ENCODE assay signal across 1 cellular context in the genomic region with DNA sequence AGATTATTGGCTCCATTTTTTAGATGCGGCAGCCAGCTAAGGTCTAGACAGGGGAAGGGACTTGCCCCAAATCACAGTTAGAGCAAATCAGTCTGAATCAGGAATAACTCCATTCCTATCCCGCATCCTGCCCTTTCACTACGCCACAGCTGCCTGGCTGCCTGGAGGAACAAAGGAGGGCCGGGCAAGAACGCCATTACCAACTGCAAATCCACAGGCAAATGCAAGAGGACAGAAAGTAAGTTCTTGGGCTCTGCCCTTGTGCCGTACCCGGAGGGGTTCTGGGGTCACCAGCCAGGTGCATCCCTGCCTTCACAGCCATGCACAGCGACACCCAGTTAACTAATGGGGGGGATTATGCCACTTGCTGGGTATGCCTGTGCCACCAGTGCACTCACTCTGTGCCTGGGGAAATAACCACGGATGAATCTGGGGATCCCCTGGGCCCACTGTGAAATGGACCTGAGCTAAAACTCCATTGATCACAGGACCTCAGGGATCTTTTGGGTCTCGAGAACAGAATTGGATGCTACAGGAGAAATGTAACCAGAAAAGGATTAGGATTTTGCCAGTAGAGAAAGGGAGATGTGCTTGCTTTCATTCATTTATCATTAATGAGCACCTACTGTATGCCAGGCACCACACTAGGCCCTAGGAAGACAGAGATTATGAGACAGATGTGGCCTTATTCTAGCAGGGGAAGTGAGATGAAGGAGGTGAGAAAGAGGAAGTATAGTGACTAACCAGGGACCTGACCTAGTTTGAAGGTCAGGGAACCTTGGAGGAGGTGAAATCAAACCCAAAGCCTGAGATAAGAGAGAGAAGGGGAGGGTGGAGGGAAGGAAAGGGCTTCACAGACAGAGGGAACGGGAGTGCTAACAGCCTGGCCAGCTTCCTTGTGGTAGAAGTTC.
A peak's percentile ranks its signal among the peaks of the same experiment; 100 is the strongest.
TF ChIP-seq lines count a peak whose summit lies in the region.

No MANE protein-coding gene starts in this region.

TF ChIP-seq in K562, 482 proteins besides CTCF, POLR2A, EP300 and RAD21 (continued from another document and continues in another):
- TF ChIP-seq, protein P1, sequence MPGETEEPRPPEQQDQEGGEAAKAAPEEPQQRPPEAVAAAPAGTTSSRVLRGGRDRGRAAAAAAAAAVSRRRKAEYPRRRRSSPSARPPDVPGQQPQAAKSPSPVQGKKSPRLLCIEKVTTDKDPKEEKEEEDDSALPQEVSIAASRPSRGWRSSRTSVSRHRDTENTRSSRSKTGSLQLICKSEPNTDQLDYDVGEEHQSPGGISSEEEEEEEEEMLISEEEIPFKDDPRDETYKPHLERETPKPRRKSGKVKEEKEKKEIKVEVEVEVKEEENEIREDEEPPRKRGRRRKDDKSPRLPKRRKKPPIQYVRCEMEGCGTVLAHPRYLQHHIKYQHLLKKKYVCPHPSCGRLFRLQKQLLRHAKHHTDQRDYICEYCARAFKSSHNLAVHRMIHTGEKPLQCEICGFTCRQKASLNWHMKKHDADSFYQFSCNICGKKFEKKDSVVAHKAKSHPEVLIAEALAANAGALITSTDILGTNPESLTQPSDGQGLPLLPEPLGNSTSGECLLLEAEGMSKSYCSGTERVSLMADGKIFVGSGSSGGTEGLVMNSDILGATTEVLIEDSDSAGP (CRISPR knock-in tag; IDR thresholded peaks at IDR 0.05) = no peak
- TF ChIP-seq FIP1L1 (IDR thresholded peaks at IDR 0.05; ENCODE audit: low read depth, low read length, poor library complexity, severe bottlenecking) = no peak
- TF ChIP-seq LEF1 (IDR thresholded peaks at IDR 0.05) = peak; percentile 77; the same call in 1 of the 2 replicates
- no peak for TF ChIP-seq PHF20 (IDR thresholded peaks at IDR 0.05; ENCODE audit: partially characterized antibody)
- TF ChIP-seq, protein P2, sequence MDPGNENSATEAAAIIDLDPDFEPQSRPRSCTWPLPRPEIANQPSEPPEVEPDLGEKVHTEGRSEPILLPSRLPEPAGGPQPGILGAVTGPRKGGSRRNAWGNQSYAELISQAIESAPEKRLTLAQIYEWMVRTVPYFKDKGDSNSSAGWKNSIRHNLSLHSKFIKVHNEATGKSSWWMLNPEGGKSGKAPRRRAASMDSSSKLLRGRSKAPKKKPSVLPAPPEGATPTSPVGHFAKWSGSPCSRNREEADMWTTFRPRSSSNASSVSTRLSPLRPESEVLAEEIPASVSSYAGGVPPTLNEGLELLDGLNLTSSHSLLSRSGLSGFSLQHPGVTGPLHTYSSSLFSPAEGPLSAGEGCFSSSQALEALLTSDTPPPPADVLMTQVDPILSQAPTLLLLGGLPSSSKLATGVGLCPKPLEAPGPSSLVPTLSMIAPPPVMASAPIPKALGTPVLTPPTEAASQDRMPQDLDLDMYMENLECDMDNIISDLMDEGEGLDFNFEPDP (CRISPR knock-in tag; IDR thresholded peaks at IDR 0.05) = no peak
- TF ChIP-seq, protein P3, sequence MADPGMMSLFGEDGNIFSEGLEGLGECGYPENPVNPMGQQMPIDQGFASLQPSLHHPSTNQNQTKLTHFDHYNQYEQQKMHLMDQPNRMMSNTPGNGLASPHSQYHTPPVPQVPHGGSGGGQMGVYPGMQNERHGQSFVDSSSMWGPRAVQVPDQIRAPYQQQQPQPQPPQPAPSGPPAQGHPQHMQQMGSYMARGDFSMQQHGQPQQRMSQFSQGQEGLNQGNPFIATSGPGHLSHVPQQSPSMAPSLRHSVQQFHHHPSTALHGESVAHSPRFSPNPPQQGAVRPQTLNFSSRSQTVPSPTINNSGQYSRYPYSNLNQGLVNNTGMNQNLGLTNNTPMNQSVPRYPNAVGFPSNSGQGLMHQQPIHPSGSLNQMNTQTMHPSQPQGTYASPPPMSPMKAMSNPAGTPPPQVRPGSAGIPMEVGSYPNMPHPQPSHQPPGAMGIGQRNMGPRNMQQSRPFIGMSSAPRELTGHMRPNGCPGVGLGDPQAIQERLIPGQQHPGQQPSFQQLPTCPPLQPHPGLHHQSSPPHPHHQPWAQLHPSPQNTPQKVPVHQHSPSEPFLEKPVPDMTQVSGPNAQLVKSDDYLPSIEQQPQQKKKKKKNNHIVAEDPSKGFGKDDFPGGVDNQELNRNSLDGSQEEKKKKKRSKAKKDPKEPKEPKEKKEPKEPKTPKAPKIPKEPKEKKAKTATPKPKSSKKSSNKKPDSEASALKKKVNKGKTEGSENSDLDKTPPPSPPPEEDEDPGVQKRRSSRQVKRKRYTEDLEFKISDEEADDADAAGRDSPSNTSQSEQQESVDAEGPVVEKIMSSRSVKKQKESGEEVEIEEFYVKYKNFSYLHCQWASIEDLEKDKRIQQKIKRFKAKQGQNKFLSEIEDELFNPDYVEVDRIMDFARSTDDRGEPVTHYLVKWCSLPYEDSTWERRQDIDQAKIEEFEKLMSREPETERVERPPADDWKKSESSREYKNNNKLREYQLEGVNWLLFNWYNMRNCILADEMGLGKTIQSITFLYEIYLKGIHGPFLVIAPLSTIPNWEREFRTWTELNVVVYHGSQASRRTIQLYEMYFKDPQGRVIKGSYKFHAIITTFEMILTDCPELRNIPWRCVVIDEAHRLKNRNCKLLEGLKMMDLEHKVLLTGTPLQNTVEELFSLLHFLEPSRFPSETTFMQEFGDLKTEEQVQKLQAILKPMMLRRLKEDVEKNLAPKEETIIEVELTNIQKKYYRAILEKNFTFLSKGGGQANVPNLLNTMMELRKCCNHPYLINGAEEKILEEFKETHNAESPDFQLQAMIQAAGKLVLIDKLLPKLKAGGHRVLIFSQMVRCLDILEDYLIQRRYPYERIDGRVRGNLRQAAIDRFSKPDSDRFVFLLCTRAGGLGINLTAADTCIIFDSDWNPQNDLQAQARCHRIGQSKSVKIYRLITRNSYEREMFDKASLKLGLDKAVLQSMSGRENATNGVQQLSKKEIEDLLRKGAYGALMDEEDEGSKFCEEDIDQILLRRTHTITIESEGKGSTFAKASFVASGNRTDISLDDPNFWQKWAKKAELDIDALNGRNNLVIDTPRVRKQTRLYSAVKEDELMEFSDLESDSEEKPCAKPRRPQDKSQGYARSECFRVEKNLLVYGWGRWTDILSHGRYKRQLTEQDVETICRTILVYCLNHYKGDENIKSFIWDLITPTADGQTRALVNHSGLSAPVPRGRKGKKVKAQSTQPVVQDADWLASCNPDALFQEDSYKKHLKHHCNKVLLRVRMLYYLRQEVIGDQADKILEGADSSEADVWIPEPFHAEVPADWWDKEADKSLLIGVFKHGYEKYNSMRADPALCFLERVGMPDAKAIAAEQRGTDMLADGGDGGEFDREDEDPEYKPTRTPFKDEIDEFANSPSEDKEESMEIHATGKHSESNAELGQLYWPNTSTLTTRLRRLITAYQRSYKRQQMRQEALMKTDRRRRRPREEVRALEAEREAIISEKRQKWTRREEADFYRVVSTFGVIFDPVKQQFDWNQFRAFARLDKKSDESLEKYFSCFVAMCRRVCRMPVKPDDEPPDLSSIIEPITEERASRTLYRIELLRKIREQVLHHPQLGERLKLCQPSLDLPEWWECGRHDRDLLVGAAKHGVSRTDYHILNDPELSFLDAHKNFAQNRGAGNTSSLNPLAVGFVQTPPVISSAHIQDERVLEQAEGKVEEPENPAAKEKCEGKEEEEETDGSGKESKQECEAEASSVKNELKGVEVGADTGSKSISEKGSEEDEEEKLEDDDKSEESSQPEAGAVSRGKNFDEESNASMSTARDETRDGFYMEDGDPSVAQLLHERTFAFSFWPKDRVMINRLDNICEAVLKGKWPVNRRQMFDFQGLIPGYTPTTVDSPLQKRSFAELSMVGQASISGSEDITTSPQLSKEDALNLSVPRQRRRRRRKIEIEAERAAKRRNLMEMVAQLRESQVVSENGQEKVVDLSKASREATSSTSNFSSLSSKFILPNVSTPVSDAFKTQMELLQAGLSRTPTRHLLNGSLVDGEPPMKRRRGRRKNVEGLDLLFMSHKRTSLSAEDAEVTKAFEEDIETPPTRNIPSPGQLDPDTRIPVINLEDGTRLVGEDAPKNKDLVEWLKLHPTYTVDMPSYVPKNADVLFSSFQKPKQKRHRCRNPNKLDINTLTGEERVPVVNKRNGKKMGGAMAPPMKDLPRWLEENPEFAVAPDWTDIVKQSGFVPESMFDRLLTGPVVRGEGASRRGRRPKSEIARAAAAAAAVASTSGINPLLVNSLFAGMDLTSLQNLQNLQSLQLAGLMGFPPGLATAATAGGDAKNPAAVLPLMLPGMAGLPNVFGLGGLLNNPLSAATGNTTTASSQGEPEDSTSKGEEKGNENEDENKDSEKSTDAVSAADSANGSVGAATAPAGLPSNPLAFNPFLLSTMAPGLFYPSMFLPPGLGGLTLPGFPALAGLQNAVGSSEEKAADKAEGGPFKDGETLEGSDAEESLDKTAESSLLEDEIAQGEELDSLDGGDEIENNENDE (IDR thresholded peaks at IDR 0.05; ENCODE audit: low read depth, low read length) = no peak
- TF ChIP-seq FOXJ3 (CRISPR knock-in tag; IDR thresholded peaks at IDR 0.05) = no peak
- TF ChIP-seq NFYB (IDR thresholded peaks at IDR 0.05; ENCODE audit: extremely low read depth, insufficient read length) = no peak
- TF ChIP-seq SMARCA4 (IDR thresholded peaks at IDR 0.05) = peak; percentile 82
- no peak for TF ChIP-seq NR2F6 (CRISPR knock-in tag; IDR thresholded peaks at IDR 0.05)
- TF ChIP-seq, protein P4, sequence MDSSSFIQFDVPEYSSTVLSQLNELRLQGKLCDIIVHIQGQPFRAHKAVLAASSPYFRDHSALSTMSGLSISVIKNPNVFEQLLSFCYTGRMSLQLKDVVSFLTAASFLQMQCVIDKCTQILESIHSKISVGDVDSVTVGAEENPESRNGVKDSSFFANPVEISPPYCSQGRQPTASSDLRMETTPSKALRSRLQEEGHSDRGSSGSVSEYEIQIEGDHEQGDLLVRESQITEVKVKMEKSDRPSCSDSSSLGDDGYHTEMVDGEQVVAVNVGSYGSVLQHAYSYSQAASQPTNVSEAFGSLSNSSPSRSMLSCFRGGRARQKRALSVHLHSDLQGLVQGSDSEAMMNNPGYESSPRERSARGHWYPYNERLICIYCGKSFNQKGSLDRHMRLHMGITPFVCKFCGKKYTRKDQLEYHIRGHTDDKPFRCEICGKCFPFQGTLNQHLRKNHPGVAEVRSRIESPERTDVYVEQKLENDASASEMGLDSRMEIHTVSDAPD (CRISPR knock-in tag; IDR thresholded peaks at IDR 0.05) = no peak
- TF ChIP-seq MEF2D (tag; conservative IDR thresholded peaks at IDR 0.05; ENCODE audit: low read depth) = peak; percentile 72; the same call in 1 of the 2 replicates
- TF ChIP-seq PHB2 (IDR thresholded peaks at IDR 0.05; ENCODE audit: low read depth) = no peak; the same call in 1 of the 2 replicates
- no peak for TF ChIP-seq ZNF696 (CRISPR knock-in tag; conservative IDR thresholded peaks at IDR 0.05)
- TF ChIP-seq, protein P5, sequence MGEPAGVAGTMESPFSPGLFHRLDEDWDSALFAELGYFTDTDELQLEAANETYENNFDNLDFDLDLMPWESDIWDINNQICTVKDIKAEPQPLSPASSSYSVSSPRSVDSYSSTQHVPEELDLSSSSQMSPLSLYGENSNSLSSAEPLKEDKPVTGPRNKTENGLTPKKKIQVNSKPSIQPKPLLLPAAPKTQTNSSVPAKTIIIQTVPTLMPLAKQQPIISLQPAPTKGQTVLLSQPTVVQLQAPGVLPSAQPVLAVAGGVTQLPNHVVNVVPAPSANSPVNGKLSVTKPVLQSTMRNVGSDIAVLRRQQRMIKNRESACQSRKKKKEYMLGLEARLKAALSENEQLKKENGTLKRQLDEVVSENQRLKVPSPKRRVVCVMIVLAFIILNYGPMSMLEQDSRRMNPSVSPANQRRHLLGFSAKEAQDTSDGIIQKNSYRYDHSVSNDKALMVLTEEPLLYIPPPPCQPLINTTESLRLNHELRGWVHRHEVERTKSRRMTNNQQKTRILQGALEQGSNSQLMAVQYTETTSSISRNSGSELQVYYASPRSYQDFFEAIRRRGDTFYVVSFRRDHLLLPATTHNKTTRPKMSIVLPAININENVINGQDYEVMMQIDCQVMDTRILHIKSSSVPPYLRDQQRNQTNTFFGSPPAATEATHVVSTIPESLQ (CRISPR knock-in tag; IDR thresholded peaks at IDR 0.05) = no peak
- no peak for TF ChIP-seq TCF7L2 (IDR thresholded peaks at IDR 0.05; ENCODE audit: low read depth, low read length)
- TF ChIP-seq, protein P6, sequence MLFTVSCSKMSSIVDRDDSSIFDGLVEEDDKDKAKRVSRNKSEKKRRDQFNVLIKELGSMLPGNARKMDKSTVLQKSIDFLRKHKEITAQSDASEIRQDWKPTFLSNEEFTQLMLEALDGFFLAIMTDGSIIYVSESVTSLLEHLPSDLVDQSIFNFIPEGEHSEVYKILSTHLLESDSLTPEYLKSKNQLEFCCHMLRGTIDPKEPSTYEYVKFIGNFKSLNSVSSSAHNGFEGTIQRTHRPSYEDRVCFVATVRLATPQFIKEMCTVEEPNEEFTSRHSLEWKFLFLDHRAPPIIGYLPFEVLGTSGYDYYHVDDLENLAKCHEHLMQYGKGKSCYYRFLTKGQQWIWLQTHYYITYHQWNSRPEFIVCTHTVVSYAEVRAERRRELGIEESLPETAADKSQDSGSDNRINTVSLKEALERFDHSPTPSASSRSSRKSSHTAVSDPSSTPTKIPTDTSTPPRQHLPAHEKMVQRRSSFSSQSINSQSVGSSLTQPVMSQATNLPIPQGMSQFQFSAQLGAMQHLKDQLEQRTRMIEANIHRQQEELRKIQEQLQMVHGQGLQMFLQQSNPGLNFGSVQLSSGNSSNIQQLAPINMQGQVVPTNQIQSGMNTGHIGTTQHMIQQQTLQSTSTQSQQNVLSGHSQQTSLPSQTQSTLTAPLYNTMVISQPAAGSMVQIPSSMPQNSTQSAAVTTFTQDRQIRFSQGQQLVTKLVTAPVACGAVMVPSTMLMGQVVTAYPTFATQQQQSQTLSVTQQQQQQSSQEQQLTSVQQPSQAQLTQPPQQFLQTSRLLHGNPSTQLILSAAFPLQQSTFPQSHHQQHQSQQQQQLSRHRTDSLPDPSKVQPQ (CRISPR knock-in tag; IDR thresholded peaks at IDR 0.05; ENCODE audit: borderline replicate concordance) = no peak
- TF ChIP-seq MTA1 (IDR thresholded peaks at IDR 0.05; ENCODE audit: borderline replicate concordance) = peak; percentile 72; the same call in 1 of the 2 replicates
- TF ChIP-seq EHMT2 (IDR thresholded peaks at IDR 0.05) = peak; percentile 52; the same call in 1 of the 2 replicates
- no peak for TF ChIP-seq HIVEP1 (CRISPR knock-in tag; IDR thresholded peaks at IDR 0.05)
- peak; percentile 41 to 98; a peak in 3 of 4 replicates for TF ChIP-seq RCOR1 (IDR thresholded peaks at IDR 0.05; ENCODE audit: borderline replicate concordance in 1 of 2, low read depth in 2 of 2, low read length in 2 of 2)
- no peak for TF ChIP-seq POLR2B (IDR thresholded peaks at IDR 0.05; ENCODE audit: low read depth, partially characterized antibody)
- TF ChIP-seq, protein P7, sequence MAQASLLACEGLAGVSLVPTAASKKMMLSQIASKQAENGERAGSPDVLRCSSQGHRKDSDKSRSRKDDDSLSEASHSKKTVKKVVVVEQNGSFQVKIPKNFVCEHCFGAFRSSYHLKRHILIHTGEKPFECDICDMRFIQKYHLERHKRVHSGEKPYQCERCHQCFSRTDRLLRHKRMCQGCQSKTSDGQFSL (CRISPR knock-in tag; IDR thresholded peaks at IDR 0.05) = peak; percentile 82; the same call in 1 of the 2 replicates
- TF ChIP-seq, protein P7 (tag; IDR thresholded peaks at IDR 0.05) = no peak
- TF ChIP-seq CBX3 (IDR thresholded peaks at IDR 0.05; ENCODE audit: borderline replicate concordance in 1 of 2, low read length in 2 of 2) = peak in 1 of 2 experiments; percentile 36; a peak in 1 of 3 replicates
- TF ChIP-seq HLTF (IDR thresholded peaks at IDR 0.05) = peak; percentile 53; the same call in 1 of the 2 replicates
- no peak for TF ChIP-seq ZNF76 (CRISPR knock-in tag; IDR thresholded peaks at IDR 0.05; ENCODE audit: borderline replicate concordance)
